ENCODE assay signal across 16 cellular contexts in the genomic region with DNA sequence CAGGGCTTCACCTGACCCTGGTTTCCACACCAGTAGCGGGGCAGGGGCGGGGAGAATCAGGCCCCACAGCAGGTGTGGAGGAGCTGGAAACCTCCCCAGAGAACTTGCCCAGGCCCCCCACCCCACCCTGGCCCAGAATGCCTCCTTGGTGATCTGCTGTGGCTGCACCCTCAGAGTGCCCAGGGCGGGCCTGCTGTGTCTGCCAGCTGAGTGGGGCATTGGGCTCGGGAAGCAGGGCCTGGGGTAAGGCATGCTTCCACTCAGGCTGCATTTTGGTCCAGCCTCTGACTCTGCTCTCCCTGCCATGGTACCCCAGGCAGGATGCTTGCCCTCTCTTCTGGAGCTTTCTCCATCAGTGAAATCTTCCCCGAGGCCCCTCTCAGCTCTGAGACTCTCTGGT. TPM values are rescaled to one million over a fixed set of nuclear protein-coding genes. Genes with fewer than 3 reads are reported as not detected.
DNase-seq lines count a peak whose midpoint lies in the region; ATAC-seq and TF ChIP-seq lines count a peak whose summit lies in the region.
"Had no signal": no experiment of that assay in that cellular context is flagged by ENCODE, and none has a peak within 500 bp of the region (broad histone marks: within the 10 kb centered on the region; RNA-seq: fewer than 3 reads in every experiment).

No MANE protein-coding gene starts in this region.

- ATAC-seq in activated T-cell treated with anti-CD3 and anti-CD28 coated beads, Interleukin-2, amount 50 U/mL, for 4 hours: no peak
- ATAC-seq in CD8-positive, alpha-beta T cell: no peak
- ATAC-seq in effector memory CD8-positive, alpha-beta T cell (replicated peaks): no peak
- ATAC-seq in HG02981 (IDR thresholded peaks at IDR 0.05; ENCODE audit: unreplicated experiment): no peak
- ATAC-seq: HCT116, PC-3 had no signal

- H3K9me3 Mint-ChIP-seq in activated T-cell treated with anti-CD3 and anti-CD28 coated beads, Interleukin-2, amount 50 U/mL, for 4 hours: no peaks in the 10 kb centered on the region
- no peaks in the 10 kb centered on the region for H3K9me3 Mint-ChIP-seq in activated T-cell treated with anti-CD3 and anti-CD28 coated beads, Interleukin-2, amount 50 U/mL, for 24 hours
- no peaks in the 10 kb centered on the region for H3K9me3 Mint-ChIP-seq in CD8-positive, alpha-beta T cell
- no peaks in the 10 kb centered on the region for H3K9me3 Mint-ChIP-seq in effector memory CD8-positive, alpha-beta T cell
- H3K9me3 Mint-ChIP-seq in nephron progenitor cell: no peaks in the 10 kb centered on the region

- no peak overlapping the region for H3K4me3 ChIP-seq in CD8-positive, alpha-beta T cell (ENCODE audit: low read depth, low read length)

- no peaks in the 10 kb centered on the region for H3K9me3 ChIP-seq in CD8-positive, alpha-beta T cell (ENCODE audit: low read length)

- no peak overlapping the region for H3K27ac ChIP-seq in CD8-positive, alpha-beta T cell (ENCODE audit: low read depth, low read length)
- H3K27ac ChIP-seq: BLaER1 treated with 17β-estradiol and CSF1 and Interleukin-3, amounts not matched to agents 10 nM and 100 nM had no signal

- peaks cover 7% of the 10 kb centered on the region for H3K4me1 ChIP-seq in CD8-positive, alpha-beta T cell (ENCODE audit: insufficient read depth, low read length)

- H3K27me3 ChIP-seq in CD8-positive, alpha-beta T cell (ENCODE audit: insufficient read depth, low read length): peaks cover 12% of the 10 kb centered on the region

- H3K4me3 Mint-ChIP-seq in activated T-cell treated with anti-CD3 and anti-CD28 coated beads, Interleukin-2, amount 50 U/mL, for 4 hours: peak overlapping the region; percentile 35
- H3K4me3 Mint-ChIP-seq in activated T-cell treated with anti-CD3 and anti-CD28 coated beads, Interleukin-2, amount 50 U/mL, for 24 hours: no peak overlapping the region
- peak overlapping the region; percentile 53 for H3K4me3 Mint-ChIP-seq in CD8-positive, alpha-beta T cell
- H3K4me3 Mint-ChIP-seq in effector memory CD8-positive, alpha-beta T cell: peak overlapping the region; percentile 71 to 78
- H3K4me3 Mint-ChIP-seq in nephron progenitor cell: peak overlapping the region; percentile 45

- CTCF ChIA-PET in CD8-positive, alpha-beta T cell (lab: Charles Lee): interaction anchor here (0.7 to 9.1 kb wide), 13 partner anchors 7 to 62 kb away, joined by 3 to 151 read pairs (median 5); no protein-coding TSS in a partner anchor

- peaks cover 11% of the 10 kb centered on the region for H3K4me1 Mint-ChIP-seq in activated T-cell treated with anti-CD3 and anti-CD28 coated beads, Interleukin-2, amount 50 U/mL, for 4 hours (ENCODE audit: low read depth)
- peaks cover 11% of the 10 kb centered on the region for H3K4me1 Mint-ChIP-seq in activated T-cell treated with anti-CD3 and anti-CD28 coated beads, Interleukin-2, amount 50 U/mL, for 24 hours (ENCODE audit: low read depth)
- H3K4me1 Mint-ChIP-seq in CD8-positive, alpha-beta T cell (ENCODE audit: low read depth): peaks cover 16% of the 10 kb centered on the region
- H3K4me1 Mint-ChIP-seq in effector memory CD8-positive, alpha-beta T cell (ENCODE audit: low read depth in 2 of 2): peaks cover 13 to 17% of the 10 kb centered on the region in 2 donors
- peaks cover 34% of the 10 kb centered on the region for H3K4me1 Mint-ChIP-seq in nephron progenitor cell

- H3K36me3 ChIP-seq in CD8-positive, alpha-beta T cell (ENCODE audit: insufficient read depth, low read length): no peaks in the 10 kb centered on the region
- H3K36me3 ChIP-seq: BLaER1 treated with 17β-estradiol and CSF1 and Interleukin-3, amounts not matched to agents 10 nM and 100 nM had no signal

- H3K27ac Mint-ChIP-seq in activated T-cell treated with anti-CD3 and anti-CD28 coated beads, Interleukin-2, amount 50 U/mL, for 24 hours: no peak overlapping the region
- H3K27ac Mint-ChIP-seq in CD8-positive, alpha-beta T cell: no peak overlapping the region
- H3K27ac Mint-ChIP-seq in effector memory CD8-positive, alpha-beta T cell: no peak overlapping the region
- H3K27ac Mint-ChIP-seq in nephron progenitor cell: no peak overlapping the region

- TF ChIP-seq CTCF in CD8-positive, alpha-beta T cell (IDR thresholded peaks at IDR 0.05): no peak
- TF ChIP-seq CTCF in nephron progenitor cell (IDR thresholded peaks at IDR 0.05): no peak

- no peaks in the 10 kb centered on the region for H3K36me3 Mint-ChIP-seq in activated T-cell treated with anti-CD3 and anti-CD28 coated beads, Interleukin-2, amount 50 U/mL, for 4 hours (ENCODE audit: insufficient read depth)
- H3K36me3 Mint-ChIP-seq in activated T-cell treated with anti-CD3 and anti-CD28 coated beads, Interleukin-2, amount 50 U/mL, for 24 hours (ENCODE audit: low read depth): no peaks in the 10 kb centered on the region
- no peaks in the 10 kb centered on the region for H3K36me3 Mint-ChIP-seq in CD8-positive, alpha-beta T cell
- no peaks in the 10 kb centered on the region for H3K36me3 Mint-ChIP-seq in effector memory CD8-positive, alpha-beta T cell (ENCODE audit: insufficient read depth)
- peaks cover 5% of the 10 kb centered on the region for H3K36me3 Mint-ChIP-seq in nephron progenitor cell (ENCODE audit: low read depth)

- DNase-seq in activated T-cell treated with anti-CD3 and anti-CD28 coated beads, Interleukin-2, amount 50 U/mL, for 4 hours: no peak
- DNase-seq in activated T-cell treated with anti-CD3 and anti-CD28 coated beads, Interleukin-2, amount 50 U/mL, for 24 hours: no peak
- DNase-seq in CD8-positive, alpha-beta T cell: no peak
- no peak for DNase-seq in effector memory CD8-positive, alpha-beta T cell
- no peak for DNase-seq in nephron progenitor cell
- no peak for DNase-seq in islet precursor cell
- no peak for DNase-seq in NK-92 treated with Interleukin-12 subunit alpha and Interleukin-12 subunit beta, amount 100 ng/mL, for 24 hours (lab: John Stamatoyannopoulos, UW)
- DNase-seq: 8988T, NCI-H2107, NCI-H226, NCI-H69, PC-3 had no signal

- intact Hi-C loops in CD8-positive, alpha-beta T cell (cut with DNase I, micrococcal nuclease): no loop called here

- peaks cover 61% of the 10 kb centered on the region for H3K27me3 Mint-ChIP-seq in activated T-cell treated with anti-CD3 and anti-CD28 coated beads, Interleukin-2, amount 50 U/mL, for 4 hours (ENCODE audit: low read depth)
- H3K27me3 Mint-ChIP-seq in activated T-cell treated with anti-CD3 and anti-CD28 coated beads, Interleukin-2, amount 50 U/mL, for 24 hours: peaks cover 65% of the 10 kb centered on the region
- peaks cover 55% of the 10 kb centered on the region for H3K27me3 Mint-ChIP-seq in CD8-positive, alpha-beta T cell (ENCODE audit: low read depth)
- H3K27me3 Mint-ChIP-seq in effector memory CD8-positive, alpha-beta T cell: peaks cover 74 to 82% of the 10 kb centered on the region in 2 donors
- peaks cover 72% of the 10 kb centered on the region for H3K27me3 Mint-ChIP-seq in nephron progenitor cell (ENCODE audit: low read depth, poor library complexity)

- POLR2A ChIA-PET in CD8-positive, alpha-beta T cell (lab: Charles Lee): no interaction called here

RNA-seq across cellular contexts. Expression of a gene that starts 1.1 kb away (rescaled TPM):
- not detected for total RNA-seq in activated T-cell treated with anti-CD3 and anti-CD28 coated beads, Interleukin-2, amount 50 U/mL, for 4 hours
- under 1 TPM in 1 of 2 experiments, not detected in 1; 0.11 TPM for total RNA-seq in CD8-positive, alpha-beta T cell
- total RNA-seq: HT1080, PC-3 had no signal
